Comparison of ENCODE assay signal across 19 cellular contexts in genomic region chr12:62642509-62642908, GRCh38.
A peak's percentile ranks its signal among the peaks of the same experiment; 100 is the strongest.
DNase-seq lines count a peak whose midpoint lies in the region; ATAC-seq, FAIRE-seq and TF ChIP-seq lines count a peak whose summit lies in the region.
"Had no signal": no experiment of that assay in that cellular context is flagged by ENCODE, and none has a peak within 500 bp of the region (broad histone marks: within the 10 kb centered on the region; RNA-seq: fewer than 3 reads in every experiment).

No MANE protein-coding gene starts in this region.

- H3K36me3 ChIP-seq in mesenchymal stem cell (ENCODE audit: control insufficient read depth in 1 of 2, insufficient read depth in 2 of 2, low read depth in 1 of 2, low read length in 2 of 2) (peaks cover 0 to 5% of the 10 kb centered on the region in 2 experiments), smooth muscle cell (ENCODE audit: low read depth) (no peaks in the 10 kb centered on the region)
- H3K36me3 ChIP-seq: SJCRH30 had no signal

- no peak for TF ChIP-seq POLR2A in GM12891 (IDR thresholded peaks at IDR 0.05; ENCODE audit: low read depth, low read length)

- H3K9me3 Mint-ChIP-seq in activated T-helper 17 cell treated with anti-CD3 and anti-CD28 coated beads, Interleukin-2, amount 50 U/mL, for 72 hours, result no peaks in the 10 kb centered on the region

- no peaks in the 10 kb centered on the region for H3K27me3 Mint-ChIP-seq in activated T-helper 17 cell treated with anti-CD3 and anti-CD28 coated beads, Interleukin-2, amount 50 U/mL, for 72 hours

- no peaks in the 10 kb centered on the region for H3K36me3 Mint-ChIP-seq in activated T-helper 17 cell treated with anti-CD3 and anti-CD28 coated beads, Interleukin-2, amount 50 U/mL, for 72 hours (ENCODE audit: low read depth)

- TF ChIP-seq CTCF in smooth muscle cell (IDR thresholded peaks at IDR 0.05; ENCODE audit: borderline replicate concordance, insufficient read depth, poor library complexity, severe bottlenecking), result no peak

- H3K27ac ChIP-seq in mesenchymal stem cell (ENCODE audit: low read length, poor library complexity, severe bottlenecking), result no peak overlapping the region
- no peak overlapping the region for H3K27ac ChIP-seq in smooth muscle cell (ENCODE audit: low read depth)
- H3K27ac ChIP-seq: SJCRH30 had no signal

- WGBS in mesenchymal stem cell, result 65% methylated on average over 2 of the region's 2 CpGs
- WGBS in smooth muscle cell (ENCODE audit: low lambda C conversion rate), result 71% methylated on average over 2 of the region's 2 CpGs

- no peak overlapping the region for H4K91ac ChIP-seq in mesenchymal stem cell (ENCODE audit: low read length)

- no peak overlapping the region for H2BK120ac ChIP-seq in mesenchymal stem cell (ENCODE audit: low read depth, low read length)

- H3K4me1 Mint-ChIP-seq in activated T-helper 17 cell treated with anti-CD3 and anti-CD28 coated beads, Interleukin-2, amount 50 U/mL, for 72 hours, result peaks cover 10% of the 10 kb centered on the region

- DNase-seq in GM12891 (ENCODE audit: insufficient read length, low spot score) (no peak), Kasumi-1 (lab: John Stamatoyannopoulos, UW) (peak; percentile 26 to 33), mesenchymal stem cell (no peak), smooth muscle cell (lab: John Stamatoyannopoulos, UW; ENCODE audit: unreplicated experiment) (no peak)
- DNase-seq: ACHN, C1 segment of cervical spinal cord, DMS79, NCI-H1048, NCI-H1436, NCI-H2029 treated with DMSO at 0.1 percent for 48 hours, NCI-H2171, NCI-H526, SJCRH30 had no signal

- H3K27me3 ChIP-seq in mesenchymal stem cell (ENCODE audit: control insufficient read depth in 1 of 2, insufficient read depth in 1 of 2, low read length in 2 of 2), result no peaks in the 10 kb centered on the region
- H3K27me3 ChIP-seq in smooth muscle cell (ENCODE audit: low read depth), result no peaks in the 10 kb centered on the region
- H3K27me3 ChIP-seq: SJCRH30 had no signal

- H3K4me1 ChIP-seq in mesenchymal stem cell (ENCODE audit: control insufficient read depth, insufficient read depth, low read depth, low read length) (peaks cover 6% of the 10 kb centered on the region), smooth muscle cell (ENCODE audit: low read depth) (peaks cover 12% of the 10 kb centered on the region)
- H3K4me1 ChIP-seq: SJCRH30 had no signal

- H3K79me2 ChIP-seq in smooth muscle cell (ENCODE audit: low read depth), result no peaks in the 10 kb centered on the region

- no peak overlapping the region for H3K18ac ChIP-seq in mesenchymal stem cell (ENCODE audit: low read depth in 1 of 2, low read length in 2 of 2)

- H2AK5ac ChIP-seq in mesenchymal stem cell (ENCODE audit: low read length, severe bottlenecking), result no peak overlapping the region

- H3K9me3 ChIP-seq in mesenchymal stem cell (ENCODE audit: control insufficient read depth, low read length) (no peaks in the 10 kb centered on the region), smooth muscle cell (replicated peaks; ENCODE audit: low read depth) (no peaks in the 10 kb centered on the region)
- H3K9me3 ChIP-seq: SJCRH30 had no signal

- no peak overlapping the region for H2BK5ac ChIP-seq in mesenchymal stem cell (ENCODE audit: low read depth, low read length, poor library complexity, severe bottlenecking)

- H2BK15ac ChIP-seq in mesenchymal stem cell (ENCODE audit: low read depth, poor library complexity, severe bottlenecking), result peak overlapping the region; percentile 9

- ATAC-seq in activated T-helper 17 cell treated with anti-CD3 and anti-CD28 coated beads, Interleukin-2, amount 50 U/mL, for 72 hours (replicated peaks), result no peak
- ATAC-seq in GM18517 (IDR thresholded peaks at IDR 0.05; ENCODE audit: unreplicated experiment), result no peak
- ATAC-seq in GM21447 (IDR thresholded peaks at IDR 0.05; ENCODE audit: unreplicated experiment), result no peak
- ATAC-seq in GM18868 (IDR thresholded peaks at IDR 0.05; ENCODE audit: unreplicated experiment), result no peak
- ATAC-seq: Panc1 had no signal

- FAIRE-seq in GM12891 (lab: Jason Lieb, UNC), result no peak
- FAIRE-seq: H1 had no signal

- H3K9ac ChIP-seq in mesenchymal stem cell (ENCODE audit: low read length) (no peak overlapping the region), smooth muscle cell (ENCODE audit: low read depth) (no peak overlapping the region)

- H4K8ac ChIP-seq in mesenchymal stem cell (ENCODE audit: low read length), result no peak overlapping the region

- H3K4me3 ChIP-seq in mesenchymal stem cell (ENCODE audit: insufficient read depth in 1 of 2, low read depth in 1 of 2, low read length in 2 of 2) (no peak overlapping the region), smooth muscle cell (no peak overlapping the region)
- H3K4me3 ChIP-seq: SJCRH30 had no signal

- no peak overlapping the region for H3K4ac ChIP-seq in mesenchymal stem cell (ENCODE audit: low read depth in 1 of 2, low read length in 2 of 2)

- H3K23ac ChIP-seq in mesenchymal stem cell (ENCODE audit: low read length in 2 of 2), result no peak overlapping the region

- H3K4me2 ChIP-seq in mesenchymal stem cell (ENCODE audit: low read length, poor library complexity, severe bottlenecking), result no peak overlapping the region
- H3K4me2 ChIP-seq in smooth muscle cell, result no peak overlapping the region

- H4K20me1 ChIP-seq in smooth muscle cell (ENCODE audit: low read depth), result no peaks in the 10 kb centered on the region

- H3K27ac Mint-ChIP-seq in activated T-helper 17 cell treated with anti-CD3 and anti-CD28 coated beads, Interleukin-2, amount 50 U/mL, for 72 hours, result no peak overlapping the region

- no peak overlapping the region for H2BK12ac ChIP-seq in mesenchymal stem cell (ENCODE audit: low read length in 2 of 2)

- no peak overlapping the region for H3K14ac ChIP-seq in mesenchymal stem cell (ENCODE audit: low read length in 2 of 2)

- peak overlapping the region; percentile 68 for H3K4me3 Mint-ChIP-seq in activated T-helper 17 cell treated with anti-CD3 and anti-CD28 coated beads, Interleukin-2, amount 50 U/mL, for 72 hours

- peaks cover 3% of the 10 kb centered on the region for H3F3A ChIP-seq in smooth muscle cell (ENCODE audit: low read depth)

- H2AFZ ChIP-seq in mesenchymal stem cell (ENCODE audit: low read depth, low read length) (no peak overlapping the region), smooth muscle cell (ENCODE audit: low read depth) (no peak overlapping the region)

- H3K79me1 ChIP-seq in mesenchymal stem cell (replicated peaks; ENCODE audit: low read length, poor library complexity, severe bottlenecking), result no peaks in the 10 kb centered on the region

TF ChIP-seq in GM12891, 5 proteins besides CTCF, POLR2A, EP300 and RAD21:
- TF ChIP-seq SPI1 (IDR thresholded peaks at IDR 0.05; ENCODE audit: low read depth, low read length) (peak; percentile 65), POLR2AphosphoS5 (IDR thresholded peaks at IDR 0.05; ENCODE audit: low read depth, low read length) (no peak), TAF1 (IDR thresholded peaks at IDR 0.05; ENCODE audit: low read depth, low read length) (no peak)

Comparison
In these comparisons a context has a peak if more than half of its experiments do, and no peak if none do; other contexts are left out.
1. DNase-seq: peak in Kasumi-1 (2 of 2); none in GM12891 (single experiment), mesenchymal stem cell (single experiment) and smooth muscle cell (single experiment).